ENCODE assay signal across 7 cellular contexts in the genomic region with DNA sequence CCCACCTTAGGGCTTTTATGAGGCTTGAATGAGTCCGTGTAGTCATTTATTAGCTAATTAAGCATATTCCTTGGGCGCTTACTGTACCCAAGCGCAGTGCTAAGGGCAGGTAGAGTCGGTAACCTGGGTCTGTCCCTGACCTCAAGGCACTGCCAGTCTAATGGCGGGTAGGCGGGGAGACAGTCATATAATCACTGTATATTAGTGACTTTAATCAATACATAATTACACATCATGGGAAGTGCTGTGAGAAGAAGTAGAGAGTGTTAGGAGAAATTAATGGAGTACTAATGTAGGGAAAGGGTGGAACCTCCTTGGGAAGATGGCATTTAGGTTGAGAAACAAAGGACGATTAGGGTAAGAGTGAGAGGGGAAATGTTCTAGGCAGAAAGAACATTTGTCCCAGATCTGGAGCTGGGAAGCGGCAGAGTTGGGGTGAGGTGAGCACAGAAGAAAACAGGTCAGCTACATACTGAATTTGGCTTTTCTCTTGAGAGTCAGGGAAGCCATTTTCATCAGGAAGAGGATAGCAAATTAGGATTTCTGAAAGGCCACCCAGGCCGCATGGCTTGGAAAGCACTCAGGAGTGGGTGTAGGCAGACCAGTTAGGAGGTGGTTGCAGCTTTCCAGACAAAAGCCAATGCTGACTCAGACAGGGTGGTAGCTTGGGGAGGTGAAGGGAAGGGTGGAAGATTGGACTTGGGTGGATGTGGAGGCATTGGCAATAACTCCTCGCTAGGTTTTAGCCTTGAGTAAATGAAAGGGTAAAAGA. TPM values are rescaled to one million over a fixed set of nuclear protein-coding genes. Genes with fewer than 3 reads are reported as not detected.
A peak's percentile ranks its signal among the peaks of the same experiment; 100 is the strongest.
DNase-seq lines count a peak whose midpoint lies in the region; ATAC-seq, FAIRE-seq and TF ChIP-seq lines count a peak whose summit lies in the region.

No MANE protein-coding gene starts in this region.

- H3K9me3 ChIP-seq in HAP-1 (peaks cover 3% of the 10 kb centered on the region; the same call in 1 of the 2 replicates), gastroesophageal sphincter (no peaks in the 10 kb centered on the region), small intestine (ENCODE audit: control insufficient read depth, low read depth) (no peaks in the 10 kb centered on the region)

- in situ Hi-C loops in HAP-1 (cut with MboI; ENCODE audit: low sequenced_read_pairs): loop anchor here (5.0 kb wide), 2 partner anchors 121 to 331 kb away; no protein-coding TSS in a partner anchor

- peak overlapping the region; percentile 98 for H3K4me3 ChIP-seq in HAP-1
- H3K4me3 ChIP-seq in gastroesophageal sphincter: peak overlapping the region; percentile 83 to 100
- H3K4me3 ChIP-seq in small intestine (ENCODE audit: low read depth in 1 of 2, low read length in 2 of 2): peak overlapping the region; percentile 33 to 99

- H3K27ac ChIP-seq in VCaP: peak overlapping the region; percentile 98
- H3K27ac ChIP-seq in gastroesophageal sphincter: peak overlapping the region; percentile 79 to 98 (median 95)
- H3K27ac ChIP-seq in small intestine (ENCODE audit: low read depth in 1 of 2, low read length in 1 of 2): peak overlapping the region; percentile 82 to 98

- H3K36me3 ChIP-seq in HAP-1 (replicated peaks): no peaks in the 10 kb centered on the region; the same call in 1 of the 2 replicates
- H3K36me3 ChIP-seq in gastroesophageal sphincter: no peaks in the 10 kb centered on the region
- no peaks in the 10 kb centered on the region for H3K36me3 ChIP-seq in small intestine (ENCODE audit: control insufficient read depth in 2 of 2, insufficient read depth in 2 of 2, low read length in 2 of 2)

- TF ChIP-seq POLR2A in gastroesophageal sphincter (IDR thresholded peaks at IDR 0.05): no peak

- H3K27me3 ChIP-seq in HAP-1 (ENCODE audit: low read depth) (no peaks in the 10 kb centered on the region), gastroesophageal sphincter (no peaks in the 10 kb centered on the region), small intestine (ENCODE audit: control insufficient read depth in 2 of 2, insufficient read depth in 2 of 2, low read length in 2 of 2) (no peaks in the 10 kb centered on the region)

- ATAC-seq in gastroesophageal sphincter (no peak), HG02884 (IDR thresholded peaks at IDR 0.05; ENCODE audit: unreplicated experiment) (no peak)

- FAIRE-seq in small intestine (lab: Jason Lieb, UNC): no peak

- TF ChIP-seq CTCF in VCaP (conservative IDR thresholded peaks at IDR 0.05): no peak
- no peak for TF ChIP-seq CTCF in gastroesophageal sphincter (IDR thresholded peaks at IDR 0.05)

- no peak for TF ChIP-seq EP300 in gastroesophageal sphincter (IDR thresholded peaks at IDR 0.05)

- WGBS in gastroesophageal sphincter (ENCODE audit: low coverage in 1 of 2), 2 donors: 46 to 67% methylated on average over 5 to 7 of the region's 10 CpGs
- WGBS in small intestine, 3 donors: 45 to 48% (median 47%) methylated on average over 10 of the region's 10 CpGs

- H3K4me1 ChIP-seq in HAP-1 (peaks cover 12% of the 10 kb centered on the region), gastroesophageal sphincter (peaks cover 0 to 38% (median 32%) of the 10 kb centered on the region in 3 donors), small intestine (ENCODE audit: control insufficient read depth in 2 of 2, insufficient read depth in 1 of 2, low read depth in 1 of 2, low read length in 1 of 2) (peaks cover 5 to 7% of the 10 kb centered on the region in 2 donors)

- DNase-seq in HAP-1 (ENCODE audit: low spot score in 2 of 2) (peak in 1 of 2 experiments; percentile 6), small intestine (no peak), NCI-H524 (lab: John Stamatoyannopoulos, UW) (no peak), GM19238 (ENCODE audit: insufficient read length, low spot score) (no peak)

RNA-seq across cellular contexts. Expression of a gene that starts 1.0 kb away (rescaled TPM):
- 10 to 100 TPM; 37.7 to 65.5 (median 55.6) TPM for total RNA-seq in gastroesophageal sphincter
- 10 to 100 TPM; 57.3 to 67.8 (median 63.8) TPM for polyA plus RNA-seq in small intestine

RNA-seq across cellular contexts. Expression of a gene that starts 7.6 kb away (rescaled TPM):
- 1 to 10 TPM; 3.3 to 8.8 (median 7.7) TPM for total RNA-seq in gastroesophageal sphincter
- 10 to 100 TPM in 1 of 3 donors, 1 to 10 TPM in 1, not detected in 1; 2.7 to 10.6 TPM for polyA plus RNA-seq in small intestine
